ENCODE assay signal across 1 cellular context in genomic region chr21:45410151-45410864, GRCh38.
A peak's percentile ranks its signal among the peaks of the same experiment; 100 is the strongest.
TF ChIP-seq lines count a peak whose summit lies in the region.

No MANE protein-coding gene starts in this region.

TF ChIP-seq in HepG2, 621 proteins besides CTCF, POLR2A, EP300 and RAD21 (continued from another document and continues in another):
- TF ChIP-seq ZNF574 (CRISPR knock-in tag; IDR thresholded peaks at IDR 0.05): no peak; the same call in 1 of the 2 replicates
- TF ChIP-seq MAFK (conservative IDR thresholded peaks at IDR 0.05 in 1 of 2, IDR thresholded peaks at IDR 0.05 in 1 of 2; ENCODE audit: low read length in 2 of 2): no peak
- no peak for TF ChIP-seq ZMAT5 (CRISPR knock-in tag; IDR thresholded peaks at IDR 0.05; ENCODE audit: borderline replicate concordance, low read depth)
- TF ChIP-seq ZBTB43 (CRISPR knock-in tag; conservative IDR thresholded peaks at IDR 0.05): 0 out of 2 replicates have a peak, but pooled peaks have one; percentile 39
- peak; percentile 77 for TF ChIP-seq SAP130 (CRISPR knock-in tag; IDR thresholded peaks at IDR 0.05; ENCODE audit: low read depth)
- TF ChIP-seq ZBTB34 (CRISPR knock-in tag; IDR thresholded peaks at IDR 0.05): no peak; the same call in 1 of the 2 replicates
- no peak for TF ChIP-seq IKZF1 (IDR thresholded peaks at IDR 0.05)
- TF ChIP-seq RFX5 (IDR thresholded peaks at IDR 0.05; ENCODE audit: low read depth, low read length): no peak
- TF ChIP-seq ZNF232 (CRISPR knock-in tag; IDR thresholded peaks at IDR 0.05; ENCODE audit: borderline replicate concordance): peak; percentile 62; the same call in 1 of the 2 replicates
- TF ChIP-seq NFE2L1 (CRISPR knock-in tag; IDR thresholded peaks at IDR 0.05; ENCODE audit: borderline replicate concordance): no peak
- TF ChIP-seq MEF2D (CRISPR knock-in tag; IDR thresholded peaks at IDR 0.05): peak; percentile 52; the same call in 1 of the 2 replicates
- TF ChIP-seq ZNF512 (CRISPR knock-in tag; IDR thresholded peaks at IDR 0.05): no peak
- TF ChIP-seq ZFP62 (CRISPR knock-in tag; IDR thresholded peaks at IDR 0.05): no peak
- peak; percentile 66; the same call in 1 of the 2 replicates for TF ChIP-seq HNF4G (IDR thresholded peaks at IDR 0.05; ENCODE audit: borderline replicate concordance, low read depth, low read length)
- no peak; the same call in 1 of the 2 replicates for TF ChIP-seq HNF4G (CRISPR knock-in tag; IDR thresholded peaks at IDR 0.05; ENCODE audit: borderline replicate concordance, low read depth)
- TF ChIP-seq AGO2 (optimal IDR thresholded peaks at IDR 0.05; ENCODE audit: low read depth, low read length): peak; percentile 24
- no peak for TF ChIP-seq NFE2L2 (IDR thresholded peaks at IDR 0.05; ENCODE audit: low read length)
- TF ChIP-seq GTF2F1 (IDR thresholded peaks at IDR 0.05; ENCODE audit: low read length): no peak
- TF ChIP-seq ZNF326 (CRISPR knock-in tag; IDR thresholded peaks at IDR 0.05; ENCODE audit: borderline replicate concordance): no peak
- TF ChIP-seq ZNF713 (CRISPR knock-in tag; IDR thresholded peaks at IDR 0.05): no peak
- TF ChIP-seq ZNF431 (CRISPR knock-in tag; IDR thresholded peaks at IDR 0.05; ENCODE audit: borderline replicate concordance, low read depth): 0 out of 2 replicates have a peak, but pooled peaks have one; percentile 34
- TF ChIP-seq ELK4 (CRISPR knock-in tag; IDR thresholded peaks at IDR 0.05; ENCODE audit: borderline replicate concordance): no peak
- 0 out of 2 replicates have a peak, but pooled peaks have one; percentile 47 for TF ChIP-seq FOXC1 (CRISPR knock-in tag; IDR thresholded peaks at IDR 0.05; ENCODE audit: borderline replicate concordance)
- TF ChIP-seq RBM22 (optimal IDR thresholded peaks at IDR 0.05; ENCODE audit: low read length): no peak
- no peak for TF ChIP-seq HNRNPUL1 (IDR thresholded peaks at IDR 0.05; ENCODE audit: low read depth, low read length)
- no peak for TF ChIP-seq ZNF577 (CRISPR knock-in tag; IDR thresholded peaks at IDR 0.05; ENCODE audit: borderline replicate concordance, low read depth)
- no peak for TF ChIP-seq ZNF331 (CRISPR knock-in tag; IDR thresholded peaks at IDR 0.05)
- TF ChIP-seq HNF4A (CRISPR knock-in tag; IDR thresholded peaks at IDR 0.05): peak; percentile 91
- TF ChIP-seq DNMT3B (CRISPR knock-in tag; conservative IDR thresholded peaks at IDR 0.05): no peak; the same call in 1 of the 2 replicates
- peak; percentile 66; the same call in 1 of the 2 replicates for TF ChIP-seq NR2F6 (IDR thresholded peaks at IDR 0.05)
- TF ChIP-seq NR2F6 (CRISPR knock-in tag; IDR thresholded peaks at IDR 0.05): peak; percentile 76
- TF ChIP-seq MZF1 (CRISPR knock-in tag; IDR thresholded peaks at IDR 0.05; ENCODE audit: borderline replicate concordance): no peak
- TF ChIP-seq ZNF143 (CRISPR knock-in tag; IDR thresholded peaks at IDR 0.05): no peak; the same call in 1 of the 2 replicates
- TF ChIP-seq ZNF281 (CRISPR knock-in tag; IDR thresholded peaks at IDR 0.05; ENCODE audit: borderline replicate concordance): no peak
- TF ChIP-seq ZBTB33 (CRISPR knock-in tag; IDR thresholded peaks at IDR 0.05): 0 out of 2 replicates have a peak, but pooled peaks have one; percentile 10
- TF ChIP-seq ZNF766 (CRISPR knock-in tag; IDR thresholded peaks at IDR 0.05; ENCODE audit: borderline replicate concordance): 0 out of 2 replicates have a peak, but pooled peaks have one; percentile 36
- TF ChIP-seq ZNF446 (CRISPR knock-in tag; IDR thresholded peaks at IDR 0.05): no peak
- no peak for TF ChIP-seq ZBTB14 (CRISPR knock-in tag; IDR thresholded peaks at IDR 0.05)
- TF ChIP-seq CENPBD1 (CRISPR knock-in tag; IDR thresholded peaks at IDR 0.05; ENCODE audit: borderline replicate concordance, low read depth): no peak
- 0 out of 2 replicates have a peak, but pooled peaks have one; percentile 10 for TF ChIP-seq ZSCAN20 (CRISPR knock-in tag; IDR thresholded peaks at IDR 0.05; ENCODE audit: borderline replicate concordance)
- TF ChIP-seq SP2 (CRISPR knock-in tag; IDR thresholded peaks at IDR 0.05): no peak
- peak; percentile 42; the same call in 1 of the 2 replicates for TF ChIP-seq ZMYM4 (CRISPR knock-in tag; IDR thresholded peaks at IDR 0.05)
- no peak for TF ChIP-seq MTF1 (CRISPR knock-in tag; IDR thresholded peaks at IDR 0.05)
- TF ChIP-seq ATAD3A (CRISPR knock-in tag; IDR thresholded peaks at IDR 0.05): no peak
- TF ChIP-seq ZNF280B (CRISPR knock-in tag; IDR thresholded peaks at IDR 0.05; ENCODE audit: borderline replicate concordance): no peak
- no peak for TF ChIP-seq ZNF784 (CRISPR knock-in tag; IDR thresholded peaks at IDR 0.05; ENCODE audit: borderline replicate concordance)
- no peak for TF ChIP-seq ZNF850 (CRISPR knock-in tag; conservative IDR thresholded peaks at IDR 0.05)
